ENCODE assay signal across 26 cellular contexts in genomic region chr1:19878637-19878985, GRCh38. TPM values are rescaled to one million over a fixed set of nuclear protein-coding genes. Genes with fewer than 3 reads are reported as not detected.
A peak's percentile ranks its signal among the peaks of the same experiment; 100 is the strongest.
DNase-seq lines count a peak whose midpoint lies in the region; ATAC-seq, FAIRE-seq and TF ChIP-seq lines count a peak whose summit lies in the region.
"Had no signal": no experiment of that assay in that cellular context is flagged by ENCODE, and none has a peak within 500 bp of the region (broad histone marks: within the 10 kb centered on the region; RNA-seq: fewer than 3 reads in every experiment).

No MANE protein-coding gene starts in this region.

- H3K4me1 Mint-ChIP-seq in activated T-cell treated with anti-CD3 and anti-CD28 coated beads, Interleukin-2, amount 50 U/mL, for 4 hours (ENCODE audit: low read depth), result peaks cover 11% of the 10 kb centered on the region
- H3K4me1 Mint-ChIP-seq in activated naive CD4-positive, alpha-beta T cell treated with anti-CD3 and anti-CD28 coated beads, Interleukin-2, amount 10 ng/mL, durations not matched to agents 7 days and 5 days, result peaks cover 17% of the 10 kb centered on the region

- WGBS in mammary epithelial cell (ENCODE audit: low coverage, missing lambda C conversion rate), result 66% methylated on average over 12 of the region's 12 CpGs
- 18 to 63% (median 36%) methylated on average over 12 of the region's 12 CpGs for WGBS in small intestine, 3 donors

- in situ Hi-C loops in mammary epithelial cell (cut with MboI; ENCODE audit: low sequenced_read_pairs in 2 of 2), result no loop called here

- H2AFZ ChIP-seq in ACC112 (ENCODE audit: low read length, unreplicated experiment) (peak overlapping the region; percentile 60), mammary epithelial cell (ENCODE audit: low read depth, low read length) (peak overlapping the region; percentile 80)

- no peak overlapping the region for H3K27ac Mint-ChIP-seq in activated naive CD4-positive, alpha-beta T cell treated with anti-CD3 and anti-CD28 coated beads, Interleukin-2, amount 10 ng/mL, durations not matched to agents 7 days and 5 days
- H3K27ac Mint-ChIP-seq: activated CD4-positive, alpha-beta T cell treated with anti-CD3 and anti-CD28 coated beads, Interleukin-2, amount 10 ng/mL, durations not matched to agents 7 days and 5 days; activated naive CD4-positive, alpha-beta T cell treated with anti-CD3 and anti-CD28 coated beads, Interleukin-2, amount 50 U/mL, for 24 hours; activated T-helper 1 cell treated with anti-CD3 and anti-CD28 coated beads, Interleukin-12 subunit alpha, Interleukin-12 subunit beta, Interleukin-2, Interleukin-4 antibody, amounts not matched to agents 30 ng/mL and 10 ng/mL and 1 ng/mL, durations not matched to agents 14 hours and 24 hours and 36 hours; endodermal cell; stimulated activated naive CD8-positive, alpha-beta T cell treated with anti-CD3 and anti-CD28 coated beads, Interleukin-15, Interleukin-2, amounts not matched to agents 100 ng/mL and 50 ng/mL, for 24 hours had no signal

- H4K20me1 ChIP-seq in mammary epithelial cell (ENCODE audit: insufficient read depth, low read length), result no peaks in the 10 kb centered on the region

- H3K9me3 ChIP-seq in mammary epithelial cell (replicated peaks; ENCODE audit: insufficient read depth, low read length) (no peaks in the 10 kb centered on the region), small intestine (ENCODE audit: control insufficient read depth, low read depth) (no peaks in the 10 kb centered on the region)

- H3K4me3 Mint-ChIP-seq in activated T-cell treated with anti-CD3 and anti-CD28 coated beads, Interleukin-2, amount 50 U/mL, for 4 hours, result no peak overlapping the region
- H3K4me3 Mint-ChIP-seq in activated naive CD4-positive, alpha-beta T cell treated with anti-CD3 and anti-CD28 coated beads, Interleukin-2, amount 10 ng/mL, durations not matched to agents 7 days and 5 days, result no peak overlapping the region
- H3K4me3 Mint-ChIP-seq: activated CD4-positive, alpha-beta T cell treated with anti-CD3 and anti-CD28 coated beads, Interleukin-2, amount 10 ng/mL, durations not matched to agents 7 days and 5 days; activated naive CD4-positive, alpha-beta T cell treated with anti-CD3 and anti-CD28 coated beads, Interleukin-2, amount 50 U/mL, for 24 hours; activated T-helper 1 cell treated with anti-CD3 and anti-CD28 coated beads, Interleukin-12 subunit alpha, Interleukin-12 subunit beta, Interleukin-2, Interleukin-4 antibody, amounts not matched to agents 30 ng/mL and 10 ng/mL and 1 ng/mL, durations not matched to agents 14 hours and 24 hours and 36 hours; endodermal cell; H9; stimulated activated naive CD8-positive, alpha-beta T cell treated with anti-CD3 and anti-CD28 coated beads, Interleukin-15, Interleukin-2, amounts not matched to agents 100 ng/mL and 50 ng/mL, for 24 hours had no signal

- intact Hi-C loops in mammary epithelial cell (cut with micrococcal nuclease) (no loop called here), Right ventricle myocardium superior (cut with DNase I) (no loop called here)

- H3K4me2 ChIP-seq in mammary epithelial cell (ENCODE audit: insufficient read depth, low read depth, low read length), result peak overlapping the region; percentile 45
- H3K4me2 ChIP-seq: BLaER1 had no signal

- no peak for FAIRE-seq in small intestine (lab: Jason Lieb, UNC)
- FAIRE-seq: GM12891, islet of Langerhans had no signal

- no peak overlapping the region for H3K9ac ChIP-seq in mammary epithelial cell (ENCODE audit: insufficient read depth, low read length)
- H3K9ac ChIP-seq: BLaER1 had no signal

- no peak for DNase-seq in mammary epithelial cell
- DNase-seq in mucosa of gallbladder (ENCODE audit: low spot score), result peak; percentile 19
- peak; percentile 97 for DNase-seq in small intestine
- DNase-seq in activated T-cell treated with anti-CD3 and anti-CD28 coated beads, Interleukin-2, amount 50 U/mL, for 4 hours, result no peak
- DNase-seq in Right ventricle myocardium superior, result no peak
- DNase-seq in NCI-H526 treated with DMSO at 0.1 percent for 48 hours (lab: John Stamatoyannopoulos, UW), result no peak
- no peak for DNase-seq in activated naive CD4-positive, alpha-beta T cell treated with anti-CD3 and anti-CD28 coated beads, Interleukin-2, amount 10 ng/mL, durations not matched to agents 7 days and 5 days
- DNase-seq: activated CD4-positive, alpha-beta T cell treated with anti-CD3 and anti-CD28 coated beads, Interleukin-2, amount 10 ng/mL, durations not matched to agents 7 days and 5 days; cortex of kidney; H9; Kasumi-1; NCI-H187 treated with DMSO at 0.1 percent for 48 hours; right cardiac atrium; T-helper 2 cell had no signal

- H3K27ac ChIP-seq in ACC112 (ENCODE audit: low read depth, low read length) (no peak overlapping the region), mammary epithelial cell (ENCODE audit: insufficient read depth, low read depth, low read length) (peak overlapping the region; percentile 41), small intestine (ENCODE audit: low read depth in 1 of 2, low read length in 1 of 2) (peak overlapping the region; percentile 79 to 82)
- H3K27ac ChIP-seq: BLaER1 had no signal

- peak overlapping the region; percentile 46; the same call in 1 of the 2 replicates for H3K4me3 ChIP-seq in ACC112 (ENCODE audit: low read depth, low read length)
- H3K4me3 ChIP-seq in mammary epithelial cell (replicated peaks in 1 of 3; ENCODE audit: insufficient read depth in 1 of 3, low read depth in 2 of 3, low read length in 3 of 3), result no peak overlapping the region
- no peak overlapping the region for H3K4me3 ChIP-seq in small intestine (ENCODE audit: low read depth in 1 of 2, low read length in 2 of 2)
- H3K4me3 ChIP-seq: BLaER1 had no signal

- no peaks in the 10 kb centered on the region for H3K36me3 Mint-ChIP-seq in activated T-cell treated with anti-CD3 and anti-CD28 coated beads, Interleukin-2, amount 50 U/mL, for 4 hours (ENCODE audit: insufficient read depth)
- H3K36me3 Mint-ChIP-seq in activated naive CD4-positive, alpha-beta T cell treated with anti-CD3 and anti-CD28 coated beads, Interleukin-2, amount 10 ng/mL, durations not matched to agents 7 days and 5 days, result peaks cover 2% of the 10 kb centered on the region
- H3K36me3 Mint-ChIP-seq: activated naive CD4-positive, alpha-beta T cell treated with anti-CD3 and anti-CD28 coated beads, Interleukin-2, amount 50 U/mL, for 24 hours had no signal

- CTCF ChIA-PET in mammary epithelial cell (lab: Charles Lee; ENCODE audit: low non-redundant PET), result no interaction called here
- CTCF ChIA-PET in activated naive CD4-positive, alpha-beta T cell treated with anti-CD3 and anti-CD28 coated beads, Interleukin-2, amount 10 ng/mL, durations not matched to agents 7 days and 5 days (lab: Charles Lee), result interaction anchor here (0.5 kb wide), 1 partner anchor 23 kb away, joined by 3 read pairs; no protein-coding TSS in a partner anchor

- H3K27me3 ChIP-seq in ACC112 (ENCODE audit: insufficient read depth, low read length) (no peaks in the 10 kb centered on the region), mammary epithelial cell (ENCODE audit: insufficient read depth, low read length) (no peaks in the 10 kb centered on the region), small intestine (ENCODE audit: control insufficient read depth in 2 of 2, insufficient read depth in 2 of 2, low read length in 2 of 2) (peaks cover 0 to 2% of the 10 kb centered on the region in 2 donors)
- H3K27me3 ChIP-seq: BLaER1 had no signal

- ATAC-seq in activated T-cell treated with anti-CD3 and anti-CD28 coated beads, Interleukin-2, amount 50 U/mL, for 4 hours, result no peak
- no peak for ATAC-seq in Right ventricle myocardium superior (ENCODE audit: poor library complexity)
- ATAC-seq: right cardiac atrium, SK-N-SH treated with all-trans-retinoic acid at 6 μM for 48 hours had no signal

- H3K79me2 ChIP-seq in ACC112 (ENCODE audit: control insufficient read depth, insufficient read depth, low read length, unreplicated experiment) (peaks cover 11% of the 10 kb centered on the region), mammary epithelial cell (ENCODE audit: insufficient read depth, low read length) (peaks cover 14% of the 10 kb centered on the region)

- dilution Hi-C loops in mammary epithelial cell (cut with HindIII; ENCODE audit: low sequenced_read_pairs), result no loop called here

- TSS peak; percentile 99 for BruUV-seq in mammary epithelial cell (replicated peaks; lab: Mats Ljungman, UMichigan)

- no peaks in the 10 kb centered on the region for H3K36me3 ChIP-seq in ACC112 (ENCODE audit: insufficient read depth, low read length)
- no peaks in the 10 kb centered on the region for H3K36me3 ChIP-seq in mammary epithelial cell (ENCODE audit: insufficient read depth, low read length)
- no peaks in the 10 kb centered on the region for H3K36me3 ChIP-seq in small intestine (ENCODE audit: control insufficient read depth in 2 of 2, insufficient read depth in 2 of 2, low read length in 2 of 2)
- H3K36me3 ChIP-seq: BLaER1 had no signal

- H3K27me3 Mint-ChIP-seq in activated T-cell treated with anti-CD3 and anti-CD28 coated beads, Interleukin-2, amount 50 U/mL, for 4 hours (ENCODE audit: low read depth), result peaks cover 24% of the 10 kb centered on the region
- H3K27me3 Mint-ChIP-seq in activated naive CD4-positive, alpha-beta T cell treated with anti-CD3 and anti-CD28 coated beads, Interleukin-2, amount 10 ng/mL, durations not matched to agents 7 days and 5 days, result peaks cover 23% of the 10 kb centered on the region

- TF ChIP-seq CTCF in mammary epithelial cell (conservative IDR thresholded peaks at IDR 0.05 in 1 of 2, IDR thresholded peaks at IDR 0.05 in 1 of 2; ENCODE audit: extremely low read depth in 1 of 2, insufficient read depth in 1 of 2, low read depth in 1 of 2, low read length in 2 of 2), result no peak

- H3K4me1 ChIP-seq in ACC112 (ENCODE audit: control insufficient read depth, insufficient read depth, low read length, unreplicated experiment) (peaks cover 4% of the 10 kb centered on the region), mammary epithelial cell (ENCODE audit: insufficient read depth, low read length) (peaks cover 23% of the 10 kb centered on the region), small intestine (ENCODE audit: control insufficient read depth in 2 of 2, insufficient read depth in 1 of 2, low read depth in 1 of 2, low read length in 1 of 2) (peaks cover 2 to 5% of the 10 kb centered on the region in 2 donors)

- H3K9me3 Mint-ChIP-seq in activated T-cell treated with anti-CD3 and anti-CD28 coated beads, Interleukin-2, amount 50 U/mL, for 4 hours, result peaks cover 4% of the 10 kb centered on the region
- peaks cover 4% of the 10 kb centered on the region for H3K9me3 Mint-ChIP-seq in activated naive CD4-positive, alpha-beta T cell treated with anti-CD3 and anti-CD28 coated beads, Interleukin-2, amount 10 ng/mL, durations not matched to agents 7 days and 5 days
- H3K9me3 Mint-ChIP-seq: activated CD4-positive, alpha-beta T cell treated with anti-CD3 and anti-CD28 coated beads, Interleukin-2, amount 10 ng/mL, durations not matched to agents 7 days and 5 days; activated naive CD4-positive, alpha-beta T cell treated with anti-CD3 and anti-CD28 coated beads, Interleukin-2, amount 50 U/mL, for 24 hours; activated T-helper 1 cell treated with anti-CD3 and anti-CD28 coated beads, Interleukin-12 subunit alpha, Interleukin-12 subunit beta, Interleukin-2, Interleukin-4 antibody, amounts not matched to agents 30 ng/mL and 10 ng/mL and 1 ng/mL, durations not matched to agents 14 hours and 24 hours and 36 hours; stimulated activated naive CD8-positive, alpha-beta T cell treated with anti-CD3 and anti-CD28 coated beads, Interleukin-15, Interleukin-2, amounts not matched to agents 100 ng/mL and 50 ng/mL, for 24 hours had no signal

RNA-seq across cellular contexts. Expression of gene OTUD3, which starts 3.6 kb away (rescaled TPM):
- total RNA-seq in mammary epithelial cell (10 to 100 TPM in 1 of 2 donors, 1 to 10 TPM in 1; 3.3 to 11.5 TPM), mucosa of gallbladder (7.4 TPM), Right ventricle myocardium superior (3.0 TPM)
- polyA plus RNA-seq in mammary epithelial cell (2.2 TPM), small intestine (1 to 10 TPM; 2.2 to 3.4 (median 2.7) TPM)
- polyA minus RNA-seq in mammary epithelial cell, result 0.62 TPM
- total RNA-seq in activated T-cell treated with anti-CD3 and anti-CD28 coated beads, Interleukin-2, amount 50 U/mL, for 4 hours, result 1 to 10 TPM; 6.1 to 8.2 (median 7.2) TPM

RNA-seq across cellular contexts. Expression of gene PLA2G2E, which starts 44.8 kb away (rescaled TPM):
- total RNA-seq in mammary epithelial cell, result not detected
- polyA plus RNA-seq in mammary epithelial cell, result not detected
- polyA minus RNA-seq in mammary epithelial cell, result not detected
- not detected for total RNA-seq in mucosa of gallbladder
- polyA plus RNA-seq in small intestine, result not detected
- not detected for total RNA-seq in activated T-cell treated with anti-CD3 and anti-CD28 coated beads, Interleukin-2, amount 50 U/mL, for 4 hours
- not detected for total RNA-seq in Right ventricle myocardium superior
- total RNA-seq: activated CD4-positive, alpha-beta T cell treated with anti-CD3 and anti-CD28 coated beads, Interleukin-2, amount 10 ng/mL, durations not matched to agents 7 days and 5 days; activated T-helper 1 cell treated with anti-CD3 and anti-CD28 coated beads, Interleukin-12 subunit alpha, Interleukin-12 subunit beta, Interleukin-2, Interleukin-4 antibody, amounts not matched to agents 30 ng/mL and 10 ng/mL and 1 ng/mL, durations not matched to agents 14 hours and 24 hours and 36 hours; Daoy; endodermal cell; fibroblast of lung; H9; lower leg skin; right cardiac atrium had no signal
- polyA plus RNA-seq: fibroblast of lung, right cardiac atrium had no signal

Comparison
In these comparisons a context has a peak if more than half of its experiments do, and no peak if none do; other contexts are left out.
1. DNase-seq: peak in mucosa of gallbladder (single experiment) and small intestine (single experiment); none in mammary epithelial cell (single experiment), activated T-cell treated with anti-CD3 and anti-CD28 coated beads, Interleukin-2, amount 50 U/mL, for 4 hours (single experiment), Right ventricle myocardium superior (single experiment), NCI-H526 treated with DMSO at 0.1 percent for 48 hours (single experiment) and activated naive CD4-positive, alpha-beta T cell treated with anti-CD3 and anti-CD28 coated beads, Interleukin-2, amount 10 ng/mL, durations not matched to agents 7 days and 5 days (single experiment).